Comparison of ENCODE assay signal across 8 cellular contexts in genomic region chr19:17605761-17606745, GRCh38. TPM values are rescaled to one million over a fixed set of nuclear protein-coding genes. Genes with fewer than 3 reads are reported as not detected.
DNase-seq lines count a peak whose midpoint lies in the region; ATAC-seq and TF ChIP-seq lines count a peak whose summit lies in the region.

No MANE protein-coding gene starts in this region.

- no peaks in the 10 kb centered on the region for H3K9me3 ChIP-seq in OCI-LY3 (ENCODE audit: insufficient read depth, low read length)

- peak; percentile 46 for TF ChIP-seq CTCF in OCI-LY3 (IDR thresholded peaks at IDR 0.05; ENCODE audit: low read depth, low read length)
- peak; percentile 56 to 79 (median 74) for TF ChIP-seq CTCF in nephron (IDR thresholded peaks at IDR 0.05; ENCODE audit: unreplicated experiment in 3 of 3)

- peak overlapping the region; percentile 77 for H3K27ac ChIP-seq in OCI-LY3 (ENCODE audit: low read length)

- peak overlapping the region; percentile 67 for H3K4me3 Mint-ChIP-seq in activated T-cell treated with anti-CD3 and anti-CD28 coated beads, Interleukin-2, amount 50 U/mL, for 4 hours
- peak overlapping the region; percentile 76 to 82 (median 80) for H3K4me3 Mint-ChIP-seq in nephron

- peaks cover 7% of the 10 kb centered on the region for H3K4me1 Mint-ChIP-seq in activated T-cell treated with anti-CD3 and anti-CD28 coated beads, Interleukin-2, amount 50 U/mL, for 4 hours (ENCODE audit: low read depth)
- peaks cover 5% of the 10 kb centered on the region for H3K4me1 Mint-ChIP-seq in nephron

- H4K20me1 ChIP-seq in OCI-LY3 (ENCODE audit: insufficient read depth, low read length) = no peaks in the 10 kb centered on the region

- peak overlapping the region; percentile 72 for H3K9ac ChIP-seq in OCI-LY3 (ENCODE audit: low read length)

- H3K4me1 ChIP-seq in OCI-LY3 (ENCODE audit: low read length) = peaks cover 14% of the 10 kb centered on the region

- H3K36me3 Mint-ChIP-seq in activated T-cell treated with anti-CD3 and anti-CD28 coated beads, Interleukin-2, amount 50 U/mL, for 4 hours (ENCODE audit: insufficient read depth) = no peaks in the 10 kb centered on the region
- H3K36me3 Mint-ChIP-seq in nephron (ENCODE audit: low read depth) = no peaks in the 10 kb centered on the region

- ATAC-seq in GM18909 (IDR thresholded peaks at IDR 0.05; ENCODE audit: poor library complexity, unreplicated experiment) = peak; percentile 85
- ATAC-seq in HG03432 (IDR thresholded peaks at IDR 0.05; ENCODE audit: unreplicated experiment) = peak; percentile 71
- peak; percentile 94 for ATAC-seq in activated T-cell treated with anti-CD3 and anti-CD28 coated beads, Interleukin-2, amount 50 U/mL, for 4 hours
- peak; percentile 86 for ATAC-seq in stimulated activated naive CD8-positive, alpha-beta T cell treated with anti-CD3 and anti-CD28 coated beads, Interleukin-15, Interleukin-2, amounts not matched to agents 100 U/mL and 50 U/mL, for 24 hours

- H3K27ac Mint-ChIP-seq in nephron = peak overlapping the region; percentile 37 to 53 (median 53)

- H3K27me3 ChIP-seq in OCI-LY3 (ENCODE audit: low read depth, low read length) = peaks cover 34% of the 10 kb centered on the region

- H3K4me3 ChIP-seq in OCI-LY3 (ENCODE audit: low read length) = peak overlapping the region; percentile 76

- H3K27me3 Mint-ChIP-seq in activated T-cell treated with anti-CD3 and anti-CD28 coated beads, Interleukin-2, amount 50 U/mL, for 4 hours (ENCODE audit: low read depth) = peaks cover 39% of the 10 kb centered on the region
- peaks cover 29% of the 10 kb centered on the region for H3K27me3 Mint-ChIP-seq in nephron (ENCODE audit: low read depth)

- H3K4me2 ChIP-seq in OCI-LY3 (ENCODE audit: low read length) = peak overlapping the region; percentile 71

- no peaks in the 10 kb centered on the region for H3K79me2 ChIP-seq in OCI-LY3 (ENCODE audit: low read length)

- peak; percentile 82 for DNase-seq in AG08395 (ENCODE audit: low spot score)
- DNase-seq in activated T-cell treated with anti-CD3 and anti-CD28 coated beads, Interleukin-2, amount 50 U/mL, for 4 hours = peak; percentile 79
- DNase-seq in fibroblast of peridontal ligament (ENCODE audit: extremely low read depth) = peak; percentile 38
- DNase-seq in stimulated activated naive CD8-positive, alpha-beta T cell treated with anti-CD3 and anti-CD28 coated beads, Interleukin-15, Interleukin-2, amounts not matched to agents 100 U/mL and 50 U/mL, for 24 hours = peak; percentile 85

- peak overlapping the region; percentile 40 for H2AFZ ChIP-seq in OCI-LY3 (ENCODE audit: low read depth, low read length)

- no peaks in the 10 kb centered on the region for H3K9me3 Mint-ChIP-seq in activated T-cell treated with anti-CD3 and anti-CD28 coated beads, Interleukin-2, amount 50 U/mL, for 4 hours
- H3K9me3 Mint-ChIP-seq in nephron = no peaks in the 10 kb centered on the region

- H3K36me3 ChIP-seq in OCI-LY3 (replicated peaks; ENCODE audit: low read depth, low read length) = no peaks in the 10 kb centered on the region

RNA-seq across cellular contexts. Expression of gene COLGALT1, which starts 50.6 kb away (rescaled TPM):
- 100 to 1,000 TPM; 121 to 148 (median 139) TPM for total RNA-seq in activated T-cell treated with anti-CD3 and anti-CD28 coated beads, Interleukin-2, amount 50 U/mL, for 4 hours

Comparison
In these comparisons a context has a peak if more than half of its experiments do, and no peak if none do; other contexts are left out.
1. Peak in every context shown above with its lines: DNase-seq, ATAC-seq, H3K4me3 ChIP-seq and H3K27ac ChIP-seq.